Comparison of ENCODE assay signal across 9 cellular contexts in genomic region chrX:120664081-120664480, GRCh38. TPM values are rescaled to one million over a fixed set of nuclear protein-coding genes. Genes with fewer than 3 reads are reported as not detected.
DNase-seq lines count a peak whose midpoint lies in the region; ATAC-seq, FAIRE-seq and TF ChIP-seq lines count a peak whose summit lies in the region.
"Had no signal": no experiment of that assay in that cellular context is flagged by ENCODE, and none has a peak within 500 bp of the region (broad histone marks: within the 10 kb centered on the region; RNA-seq: fewer than 3 reads in every experiment).

No MANE protein-coding gene starts in this region.

- DNase-seq in GM19239 (ENCODE audit: insufficient read length, low spot score) (no peak), RKO (ENCODE audit: low spot score) (peak; percentile 42), inferior parietal cortex (ENCODE audit: extremely low spot score) (peak; percentile 7), cerebellum (ENCODE audit: low spot score) (no peak), nucleus accumbens (lab: John Stamatoyannopoulos, UW) (no peak)
- DNase-seq: activated T-cell treated with anti-CD3 and anti-CD28 coated beads, Interleukin-2, amount 50 U/mL, for 24 hours had no signal

- TF ChIP-seq CTCF in C4-2B (conservative IDR thresholded peaks at IDR 0.05), result peak; percentile 33

- no peak for ATAC-seq in HG03196 (IDR thresholded peaks at IDR 0.05; ENCODE audit: unreplicated experiment)
- no peak for ATAC-seq in HG03097 (IDR thresholded peaks at IDR 0.05; ENCODE audit: low FRiP score, unreplicated experiment)

- FAIRE-seq in GM19239 (lab: Jason Lieb, UNC), result peak; percentile 45

- H3K27ac ChIP-seq in C4-2B, result no peak overlapping the region

RNA-seq across cellular contexts. Expression of gene C1GALT1C1, which starts 34.2 kb away (rescaled TPM):
- total RNA-seq in cerebellum, result 14.2 TPM

Comparison
In these comparisons a context has a peak if more than half of its experiments do, and no peak if none do; other contexts are left out.
1. DNase-seq: peak in RKO (single experiment) and inferior parietal cortex (single experiment); none in GM19239 (single experiment), cerebellum (single experiment) and nucleus accumbens (0 of 56).